In genomic region chr2:201120500-201120899, GRCh38 we compare ENCODE assay signal across 8 cellular contexts. TPM values are rescaled to one million over a fixed set of nuclear protein-coding genes. Genes with fewer than 3 reads are reported as not detected.
A peak's percentile ranks its signal among the peaks of the same experiment; 100 is the strongest.
DNase-seq lines count a peak whose midpoint lies in the region; ATAC-seq and TF ChIP-seq lines count a peak whose summit lies in the region.

No MANE protein-coding gene starts in this region.

- H3K27me3 Mint-ChIP-seq in T-helper 17 cell = no peaks in the 10 kb centered on the region
- no peaks in the 10 kb centered on the region for H3K27me3 Mint-ChIP-seq in stimulated activated naive B cell treated with anti-CD40 and anti-IgM and Interleukin-4, amounts not matched to agents 10 μg/mL and 1 μg/mL and 100 μg/mL, for 72 hours

- H3K4me3 Mint-ChIP-seq in T-helper 17 cell = peak overlapping the region; percentile 99
- peak overlapping the region; percentile 87 to 97 for H3K4me3 Mint-ChIP-seq in stimulated activated naive B cell treated with anti-CD40 and anti-IgM and Interleukin-4, amounts not matched to agents 10 μg/mL and 1 μg/mL and 100 μg/mL, for 72 hours

- peaks cover 67% of the 10 kb centered on the region for H3K4me1 Mint-ChIP-seq in T-helper 17 cell
- peaks cover 42 to 67% of the 10 kb centered on the region in 2 donors for H3K4me1 Mint-ChIP-seq in stimulated activated naive B cell treated with anti-CD40 and anti-IgM and Interleukin-4, amounts not matched to agents 10 μg/mL and 1 μg/mL and 100 μg/mL, for 72 hours

- H3K9me3 ChIP-seq in SK-N-SH (no peaks in the 10 kb centered on the region), T-helper 17 cell (ENCODE audit: control insufficient read depth, low read length, poor library complexity, severe bottlenecking) (no peaks in the 10 kb centered on the region)

- CTCF ChIA-PET in SK-N-SH (lab: Yijun Ruan, JAX) = interaction anchor here (0.7 to 1.6 kb wide), 2 partner anchors 24 to 34 kb away, joined by 3 read pairs; no protein-coding TSS in a partner anchor

- peak overlapping the region; percentile 100 for H3K27ac Mint-ChIP-seq in T-helper 17 cell
- peak overlapping the region; percentile 99 for H3K27ac Mint-ChIP-seq in stimulated activated naive B cell treated with anti-CD40 and anti-IgM and Interleukin-4, amounts not matched to agents 10 μg/mL and 1 μg/mL and 100 μg/mL, for 72 hours

- H3K9me3 Mint-ChIP-seq in stimulated activated naive B cell treated with anti-CD40 and anti-IgM and Interleukin-4, amounts not matched to agents 10 μg/mL and 1 μg/mL and 100 μg/mL, for 72 hours = no peaks in the 10 kb centered on the region

- TF ChIP-seq CTCF in SK-N-SH (IDR thresholded peaks at IDR 0.05) (no peak), foreskin keratinocyte (conservative IDR thresholded peaks at IDR 0.05) (no peak)

- H3K9ac ChIP-seq in SK-N-SH = no peak overlapping the region

- no peak for DNase-seq in SK-N-SH
- DNase-seq in T-helper 17 cell = no peak
- DNase-seq in foreskin keratinocyte = no peak
- no peak for DNase-seq in stimulated activated naive B cell treated with anti-CD40 and anti-IgM and Interleukin-4, amounts not matched to agents 10 μg/mL and 1 μg/mL and 100 μg/mL, for 72 hours
- no peak for DNase-seq in A172 (ENCODE audit: low spot score)
- no peak for DNase-seq in HT-29 (ENCODE audit: low spot score)

- H3F3A ChIP-seq in SK-N-SH (replicated peaks; ENCODE audit: insufficient read depth) = peaks cover 9% of the 10 kb centered on the region

- H3K36me3 ChIP-seq in SK-N-SH (replicated peaks in 1 of 2; ENCODE audit: control insufficient read depth in 1 of 2, insufficient read depth in 2 of 2, low read length in 1 of 2) = peaks cover 0 to 2% of the 10 kb centered on the region in 2 experiments

- POLR2A ChIA-PET in SK-N-SH (lab: Yijun Ruan, JAX) = no interaction called here

- H3K4me3 ChIP-seq in SK-N-SH (ENCODE audit: low read depth in 2 of 2, low read length in 1 of 2) = no peak overlapping the region

- no peak for TF ChIP-seq EP300 in SK-N-SH (IDR thresholded peaks at IDR 0.05; ENCODE audit: borderline replicate concordance in 1 of 2, low read depth in 1 of 2, low read length in 1 of 2)

- peaks cover 24% of the 10 kb centered on the region for H3K36me3 Mint-ChIP-seq in T-helper 17 cell (ENCODE audit: low read depth)
- peaks cover 43 to 53% of the 10 kb centered on the region in 2 donors for H3K36me3 Mint-ChIP-seq in stimulated activated naive B cell treated with anti-CD40 and anti-IgM and Interleukin-4, amounts not matched to agents 10 μg/mL and 1 μg/mL and 100 μg/mL, for 72 hours

- H3K27ac ChIP-seq in SK-N-SH (ENCODE audit: low read depth in 2 of 2, low read length in 1 of 2) (no peak overlapping the region), foreskin keratinocyte (peak overlapping the region; percentile 28)

- H3K27me3 ChIP-seq in SK-N-SH (ENCODE audit: insufficient read depth) (no peaks in the 10 kb centered on the region), foreskin keratinocyte (no peaks in the 10 kb centered on the region)

- ATAC-seq in SK-N-SH treated with all-trans-retinoic acid at 6 μM for 48 hours (no peak), T-helper 17 cell (no peak), foreskin keratinocyte (no peak), HG02571 (IDR thresholded peaks at IDR 0.05; ENCODE audit: unreplicated experiment) (no peak)
- ATAC-seq in stimulated activated naive B cell treated with anti-CD40 and anti-IgM and Interleukin-4, amounts not matched to agents 10 μg/mL and 1 μg/mL and 100 μg/mL, for 72 hours (replicated peaks) = no peak

- no peaks in the 10 kb centered on the region for H4K20me1 ChIP-seq in SK-N-SH (ENCODE audit: insufficient read depth)

- H3K4me1 ChIP-seq in SK-N-SH (ENCODE audit: control insufficient read depth in 1 of 2, insufficient read depth in 2 of 2, low read depth in 1 of 2, low read length in 1 of 2) (peaks cover under 1 to 25% of the 10 kb centered on the region in 2 experiments; a peak in 3 of 4 replicates), foreskin keratinocyte (peaks cover 14% of the 10 kb centered on the region)

- TF ChIP-seq RAD21 in SK-N-SH (IDR thresholded peaks at IDR 0.05; ENCODE audit: low read length) = no peak

- peaks cover 99% of the 10 kb centered on the region for H3K79me2 ChIP-seq in SK-N-SH (ENCODE audit: insufficient read depth)

- H2AFZ ChIP-seq in SK-N-SH (ENCODE audit: low read depth) = no peak overlapping the region

- H3K4me2 ChIP-seq in SK-N-SH = peak overlapping the region; percentile 45; the same call in 1 of the 2 replicates

- no peaks in the 10 kb centered on the region for H3K9me2 ChIP-seq in SK-N-SH

TF ChIP-seq in SK-N-SH, 30 proteins besides CTCF, POLR2A, EP300 and RAD21 (continues in another document):
- TF ChIP-seq FOXJ3 (CRISPR knock-in tag; IDR thresholded peaks at IDR 0.05) (no peak), TEAD4 (IDR thresholded peaks at IDR 0.05; ENCODE audit: borderline replicate concordance, insufficient read depth) (no peak), TAF1 (IDR thresholded peaks at IDR 0.05; ENCODE audit: borderline replicate concordance, low read depth, low read length) (no peak), GABPA (IDR thresholded peaks at IDR 0.05; ENCODE audit: low read depth) (no peak), TCF12 (IDR thresholded peaks at IDR 0.05) (no peak), NRF1 (IDR thresholded peaks at IDR 0.05; ENCODE audit: low read depth, low read length) (no peak), MXI1 (IDR thresholded peaks at IDR 0.05; ENCODE audit: low read depth, low read length) (no peak)
- TF ChIP-seq, protein P1, sequence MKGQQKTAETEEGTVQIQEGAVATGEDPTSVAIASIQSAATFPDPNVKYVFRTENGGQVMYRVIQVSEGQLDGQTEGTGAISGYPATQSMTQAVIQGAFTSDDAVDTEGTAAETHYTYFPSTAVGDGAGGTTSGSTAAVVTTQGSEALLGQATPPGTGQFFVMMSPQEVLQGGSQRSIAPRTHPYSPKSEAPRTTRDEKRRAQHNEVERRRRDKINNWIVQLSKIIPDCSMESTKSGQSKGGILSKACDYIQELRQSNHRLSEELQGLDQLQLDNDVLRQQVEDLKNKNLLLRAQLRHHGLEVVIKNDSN (IDR thresholded peaks at IDR 0.05; ENCODE audit: borderline replicate concordance, low read depth) = no peak
- TF ChIP-seq, protein P2, sequence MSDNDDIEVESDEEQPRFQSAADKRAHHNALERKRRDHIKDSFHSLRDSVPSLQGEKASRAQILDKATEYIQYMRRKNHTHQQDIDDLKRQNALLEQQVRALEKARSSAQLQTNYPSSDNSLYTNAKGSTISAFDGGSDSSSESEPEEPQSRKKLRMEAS (IDR thresholded peaks at IDR 0.05; ENCODE audit: low read depth) = no peak

TF ChIP-seq in SK-N-SH treated with all-trans-retinoic acid at 6 μM for 48 hours, 23 proteins besides CTCF, POLR2A, EP300 and RAD21 (continues in another document):
- no peak for TF ChIP-seq RARB (CRISPR knock-in tag; IDR thresholded peaks at IDR 0.05)
- no peak for TF ChIP-seq CREB5 (CRISPR knock-in tag; IDR thresholded peaks at IDR 0.05; ENCODE audit: low read depth)
- TF ChIP-seq, protein P3, sequence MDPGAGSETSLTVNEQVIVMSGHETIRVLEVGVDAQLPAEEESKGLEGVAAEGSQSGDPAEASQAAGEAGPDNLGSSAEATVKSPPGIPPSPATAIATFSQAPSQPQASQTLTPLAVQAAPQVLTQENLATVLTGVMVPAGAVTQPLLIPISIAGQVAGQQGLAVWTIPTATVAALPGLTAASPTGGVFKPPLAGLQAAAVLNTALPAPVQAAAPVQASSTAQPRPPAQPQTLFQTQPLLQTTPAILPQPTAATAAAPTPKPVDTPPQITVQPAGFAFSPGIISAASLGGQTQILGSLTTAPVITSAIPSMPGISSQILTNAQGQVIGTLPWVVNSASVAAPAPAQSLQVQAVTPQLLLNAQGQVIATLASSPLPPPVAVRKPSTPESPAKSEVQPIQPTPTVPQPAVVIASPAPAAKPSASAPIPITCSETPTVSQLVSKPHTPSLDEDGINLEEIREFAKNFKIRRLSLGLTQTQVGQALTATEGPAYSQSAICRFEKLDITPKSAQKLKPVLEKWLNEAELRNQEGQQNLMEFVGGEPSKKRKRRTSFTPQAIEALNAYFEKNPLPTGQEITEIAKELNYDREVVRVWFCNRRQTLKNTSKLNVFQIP (CRISPR knock-in tag; IDR thresholded peaks at IDR 0.05; ENCODE audit: borderline replicate concordance, low read depth) = no peak
- no peak for TF ChIP-seq ARNTL (CRISPR knock-in tag; IDR thresholded peaks at IDR 0.05; ENCODE audit: borderline replicate concordance, low read depth)

RNA-seq across cellular contexts. Expression of gene CFLAR, which starts 4.5 kb away (rescaled TPM):
- 23.7 and 32.6 TPM in 2 replicates for polyA plus RNA-seq in SK-N-SH (2012; rRNA removed)
- polyA plus RNA-seq in SK-N-SH (2012; cell fraction: cytosol; rRNA removed) = 23.3 and 30.1 TPM in 2 replicates
- polyA plus RNA-seq in SK-N-SH (2012; cell fraction: nucleus; rRNA removed) = 63.1 and 81.3 TPM in 2 replicates
- 100 to 1,000 TPM; 221 to 223 TPM for total RNA-seq in T-helper 17 cell
- total RNA-seq in foreskin keratinocyte = 38.0 and 44.2 TPM in 2 replicates
- polyA plus RNA-seq in foreskin keratinocyte = 17.2 and 22.2 TPM in 2 replicates
- total RNA-seq in A172 (2014; rRNA removed; shearing (Covaris generic)) = 57.2 and 57.8 TPM in 2 replicates
- 30.6 and 41.2 TPM in 2 replicates for total RNA-seq in HT-29 (2014; rRNA removed; shearing (Covaris generic))

RNA-seq across cellular contexts. Expression of gene NDUFB3, which starts 48.7 kb away (rescaled TPM):
- 55.9 and 73.7 TPM in 2 replicates for polyA plus RNA-seq in SK-N-SH (2012; rRNA removed)
- polyA plus RNA-seq in SK-N-SH (2012; cell fraction: cytosol; rRNA removed) = 102 and 168 TPM in 2 replicates
- polyA plus RNA-seq in SK-N-SH (2012; cell fraction: nucleus; rRNA removed) = 7.4 and 21.1 TPM in 2 replicates
- 10 to 100 TPM; 23.7 to 33.8 TPM for total RNA-seq in T-helper 17 cell
- 137 and 143 TPM in 2 replicates for total RNA-seq in foreskin keratinocyte
- 175 and 176 TPM in 2 replicates for polyA plus RNA-seq in foreskin keratinocyte
- total RNA-seq in A172 (2014; rRNA removed; shearing (Covaris generic)) = 238 and 435 TPM in 2 replicates
- 75.3 and 82.9 TPM in 2 replicates for total RNA-seq in HT-29 (2014; rRNA removed; shearing (Covaris generic))

RNA-seq across cellular contexts. Expression of gene HYCC2, which starts 49.0 kb away (rescaled TPM):
- 1.2 and 1.8 TPM in 2 replicates for polyA plus RNA-seq in SK-N-SH (2012; rRNA removed)
- polyA plus RNA-seq in SK-N-SH (2012; cell fraction: cytosol; rRNA removed) = 1.5 TPM in 2 replicates
- 1.7 and 3.5 TPM in 2 replicates for polyA plus RNA-seq in SK-N-SH (2012; cell fraction: nucleus; rRNA removed)
- 10 to 100 TPM; 29.4 to 36.5 TPM for total RNA-seq in T-helper 17 cell
- 7.8 and 9.4 TPM in 2 replicates for total RNA-seq in foreskin keratinocyte
- polyA plus RNA-seq in foreskin keratinocyte = 0.93 and 1.1 TPM in 2 replicates
- total RNA-seq in A172 (2014; rRNA removed; shearing (Covaris generic)) = 8.6 and 22.8 TPM in 2 replicates
- 2.8 and 4.0 TPM in 2 replicates for total RNA-seq in HT-29 (2014; rRNA removed; shearing (Covaris generic))
